Comparison of ENCODE assay signal across 8 cellular contexts in genomic region chr2:16666453-16666801, GRCh38. TPM values are rescaled to one million over a fixed set of nuclear protein-coding genes. Genes with fewer than 3 reads are reported as not detected.
DNase-seq lines count a peak whose midpoint lies in the region; ATAC-seq and TF ChIP-seq lines count a peak whose summit lies in the region.

No MANE protein-coding gene starts in this region.

- no peaks in the 10 kb centered on the region for H3K9me3 ChIP-seq in endocrine pancreas (ENCODE audit: control insufficient read depth, low read length)
- no peaks in the 10 kb centered on the region for H3K9me3 ChIP-seq in psoas muscle

- peak overlapping the region; percentile 44 for H3K4me3 ChIP-seq in endocrine pancreas (ENCODE audit: control insufficient read depth, insufficient read depth, low read length)
- peak overlapping the region; percentile 78 for H3K4me3 ChIP-seq in psoas muscle

- H3K4me1 ChIP-seq in endocrine pancreas (ENCODE audit: control insufficient read depth, insufficient read depth, low read length) (no peaks in the 10 kb centered on the region), psoas muscle (peaks cover 32% of the 10 kb centered on the region)

- H3K9ac ChIP-seq in endocrine pancreas (ENCODE audit: control insufficient read depth, insufficient read depth, low read length): no peak overlapping the region

- peak; percentile 21 for ATAC-seq in GM21515 (IDR thresholded peaks at IDR 0.05; ENCODE audit: unreplicated experiment)
- ATAC-seq in psoas muscle: peak in 3 of 4 donors; percentile 28 to 48 (median 32)
- no peak for ATAC-seq in HG03342 (IDR thresholded peaks at IDR 0.05; ENCODE audit: unreplicated experiment)
- no peak for ATAC-seq in GM21447 (IDR thresholded peaks at IDR 0.05; ENCODE audit: unreplicated experiment)

- no peaks in the 10 kb centered on the region for H3K27me3 ChIP-seq in endocrine pancreas (ENCODE audit: control insufficient read depth, insufficient read depth, low read length)
- no peaks in the 10 kb centered on the region for H3K27me3 ChIP-seq in psoas muscle (ENCODE audit: insufficient read depth in 3 of 3, low read length in 2 of 3)

- intact Hi-C loops in psoas muscle (cut with DNase I): loop anchor here in 1 of 2 donors (5.0 kb wide), 2 partner anchors 34 to 61 kb away; no protein-coding TSS in a partner anchor

- TF ChIP-seq CTCF in psoas muscle (IDR thresholded peaks at IDR 0.05): no peak

- H3K27ac ChIP-seq in psoas muscle: peak overlapping the region; percentile 11

- 33 to 59% (median 33%) methylated on average over 8 of the region's 8 CpGs for WGBS in psoas muscle, 3 donors

- H3K36me3 ChIP-seq in endocrine pancreas (ENCODE audit: control insufficient read depth, insufficient read depth, low read length): no peaks in the 10 kb centered on the region
- H3K36me3 ChIP-seq in psoas muscle (ENCODE audit: insufficient read depth in 1 of 2, low read depth in 1 of 2): no peaks in the 10 kb centered on the region

- DNase-seq in NCI-H69 (lab: John Stamatoyannopoulos, UW) (peak; percentile 7), psoas muscle (peak; percentile 34 to 61), COR-L47 (lab: John Stamatoyannopoulos, UW) (no peak), kidney glomerular epithelial cell (lab: John Stamatoyannopoulos, UW) (no peak)

RNA-seq across cellular contexts. Expression of gene CYRIA, which starts 0.8 kb away (rescaled TPM):
- total RNA-seq in psoas muscle: 10 to 100 TPM in 3 of 4 donors, 1 to 10 TPM in 1; 9.5 to 16.8 (median 10.9) TPM
- polyA plus RNA-seq in psoas muscle: 1 to 10 TPM; 3.8 to 5.1 (median 4.9) TPM

Comparison
In these comparisons a context has a peak if more than half of its experiments do, and no peak if none do; other contexts are left out.
1. ATAC-seq: peak in GM21515 (single experiment) and psoas muscle (3 of 4); none in HG03342 (single experiment) and GM21447 (single experiment).
2. DNase-seq: peak in NCI-H69 (single experiment) and psoas muscle (2 of 2); none in COR-L47 (single experiment) and kidney glomerular epithelial cell (single experiment).